In genomic region chr5:55815939-55816338, GRCh38 we compare ENCODE assay signal across 12 cellular contexts. TPM values are rescaled to one million over a fixed set of nuclear protein-coding genes. Genes with fewer than 3 reads are reported as not detected.
"Had no signal": no experiment of that assay in that cellular context is flagged by ENCODE, and none has a peak within 500 bp of the region (broad histone marks: within the 10 kb centered on the region; RNA-seq: fewer than 3 reads in every experiment).

No MANE protein-coding gene starts in this region.

RNA-seq across cellular contexts. Expression of gene IL31RA, which starts 35.2 kb away (rescaled TPM):
- total RNA-seq: natural killer cell, osteocyte, posterior vena cava, sciatic nerve, subcutaneous adipose tissue, temporal lobe, thyroid gland, ureter, vagina had no signal
- polyA plus RNA-seq: naive thymus-derived CD4-positive, alpha-beta T cell; neural cell; stomach had no signal
